ENCODE assay signal across 9 cellular contexts in the genomic region with DNA sequence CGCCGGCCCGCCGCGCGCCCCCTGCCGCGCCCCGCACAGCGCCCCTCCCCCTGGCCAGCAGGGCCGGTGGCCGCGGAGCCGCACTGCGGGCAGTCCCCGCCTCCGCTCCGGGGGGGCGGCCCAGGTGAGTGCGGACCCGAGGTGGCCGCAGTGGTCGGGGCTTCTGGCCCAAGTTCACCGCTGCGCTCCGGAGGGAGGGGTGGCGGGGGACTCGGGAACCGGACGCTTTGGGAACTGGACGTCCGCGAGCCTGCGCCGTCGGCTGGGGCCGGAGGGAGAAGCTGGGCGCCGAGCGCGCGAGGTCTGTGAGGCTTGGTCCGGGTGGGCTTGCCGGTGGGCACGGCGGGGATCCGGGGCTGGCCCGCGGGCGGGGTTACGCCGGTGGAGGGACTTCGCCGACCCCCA. TPM values are rescaled to one million over a fixed set of nuclear protein-coding genes. Genes with fewer than 3 reads are reported as not detected.
DNase-seq lines count a peak whose midpoint lies in the region; ATAC-seq, FAIRE-seq and TF ChIP-seq lines count a peak whose summit lies in the region.
"Had no signal": no experiment of that assay in that cellular context is flagged by ENCODE, and none has a peak within 500 bp of the region (broad histone marks: within the 10 kb centered on the region; RNA-seq: fewer than 3 reads in every experiment).

No MANE protein-coding gene starts in this region.

- no peak for FAIRE-seq in H54 (lab: Jason Lieb, UNC)

- H3K36me3 ChIP-seq in RWPE2 (ENCODE audit: low read depth) (no peaks in the 10 kb centered on the region), gastroesophageal sphincter (no peaks in the 10 kb centered on the region), psoas muscle (ENCODE audit: insufficient read depth in 1 of 2, low read depth in 1 of 2) (no peaks in the 10 kb centered on the region)
- H3K36me3 ChIP-seq: neutrophil had no signal

- no peaks in the 10 kb centered on the region for H3K9me3 ChIP-seq in RWPE2 (ENCODE audit: severe bottlenecking)
- no peaks in the 10 kb centered on the region for H3K9me3 ChIP-seq in gastroesophageal sphincter
- no peaks in the 10 kb centered on the region for H3K9me3 ChIP-seq in psoas muscle
- H3K9me3 ChIP-seq: neutrophil had no signal

- no peak for DNase-seq in RWPE2 (ENCODE audit: low spot score)
- peak in 1 of 2 donors; percentile 77 for DNase-seq in psoas muscle
- DNase-seq in SW480 (ENCODE audit: low spot score) = no peak
- no peak for DNase-seq in DMS153 (lab: John Stamatoyannopoulos, UW)
- DNase-seq in H54 (ENCODE audit: insufficient read length, low spot score) = no peak
- no peak for DNase-seq in DMS79 treated with DMSO at 0.1 percent for 48 hours (lab: John Stamatoyannopoulos, UW)

- TF ChIP-seq POLR2A in gastroesophageal sphincter (IDR thresholded peaks at IDR 0.05) (no peak), H54 (IDR thresholded peaks at IDR 0.05; ENCODE audit: low read depth, low read length) (no peak)

- H3K4me3 ChIP-seq in RWPE2 (ENCODE audit: severe bottlenecking) (peak overlapping the region; percentile 43), gastroesophageal sphincter (peak overlapping the region; percentile 64 to 75), psoas muscle (peak overlapping the region; percentile 92)

- TF ChIP-seq CTCF in RWPE2 (IDR thresholded peaks at IDR 0.05; ENCODE audit: poor library complexity, severe bottlenecking) = no peak
- no peak for TF ChIP-seq CTCF in gastroesophageal sphincter (IDR thresholded peaks at IDR 0.05)
- TF ChIP-seq CTCF in psoas muscle (IDR thresholded peaks at IDR 0.05) = no peak

- intact Hi-C loops in psoas muscle (cut with DNase I) = loop anchor here (2.0 to 10.0 kb wide), 6 partner anchors 161 to 584 kb away; no protein-coding TSS in a partner anchor

- H3K4me1 ChIP-seq in RWPE2 (ENCODE audit: insufficient read depth, poor library complexity, severe bottlenecking) (no peaks in the 10 kb centered on the region), gastroesophageal sphincter (peaks cover 2 to 64% (median 40%) of the 10 kb centered on the region in 3 donors), psoas muscle (peaks cover 53% of the 10 kb centered on the region)

- H3K27me3 ChIP-seq in RWPE2 (ENCODE audit: insufficient read depth, poor library complexity, severe bottlenecking) (peaks cover 70% of the 10 kb centered on the region), gastroesophageal sphincter (no peaks in the 10 kb centered on the region), psoas muscle (ENCODE audit: insufficient read depth in 3 of 3, low read length in 2 of 3) (no peaks in the 10 kb centered on the region)

- H3K27ac ChIP-seq in RWPE2 (ENCODE audit: poor library complexity, severe bottlenecking) (no peak overlapping the region), gastroesophageal sphincter (peak overlapping the region; percentile 19 to 93 (median 89)), psoas muscle (peak overlapping the region; percentile 83)
- H3K27ac ChIP-seq: neutrophil had no signal

- no CpG with 5 or more reads among the region's 54 CpGs for WGBS in gastroesophageal sphincter (ENCODE audit: low coverage in 1 of 2), 2 donors
- 0 to 1% (median 0%) methylated on average over 28 to 54 of the region's 54 CpGs for WGBS in psoas muscle, 3 donors

- TF ChIP-seq EP300 in gastroesophageal sphincter (IDR thresholded peaks at IDR 0.05) = no peak

- ATAC-seq in GM21381 (IDR thresholded peaks at IDR 0.05; ENCODE audit: unreplicated experiment) (peak; percentile 9), RWPE2 (ENCODE audit: low read depth) (no peak; the same call in 2 of the 3 replicates), gastroesophageal sphincter (peak; percentile 8), psoas muscle (peak; percentile 2 to 14 (median 10))

RNA-seq across cellular contexts. Expression of a gene that starts 0.6 kb away (rescaled TPM):
- 10 to 100 TPM; 28.1 to 85.9 (median 55.2) TPM for total RNA-seq in gastroesophageal sphincter
- 10 to 100 TPM in 1 of 4 donors, 1 to 10 TPM in 3; 3.8 to 13.9 (median 7.8) TPM for total RNA-seq in psoas muscle
- 1 to 10 TPM; 1.8 to 2.1 (median 2.0) TPM for polyA plus RNA-seq in psoas muscle
